ENCODE assay signal across 22 cellular contexts in the genomic region with DNA sequence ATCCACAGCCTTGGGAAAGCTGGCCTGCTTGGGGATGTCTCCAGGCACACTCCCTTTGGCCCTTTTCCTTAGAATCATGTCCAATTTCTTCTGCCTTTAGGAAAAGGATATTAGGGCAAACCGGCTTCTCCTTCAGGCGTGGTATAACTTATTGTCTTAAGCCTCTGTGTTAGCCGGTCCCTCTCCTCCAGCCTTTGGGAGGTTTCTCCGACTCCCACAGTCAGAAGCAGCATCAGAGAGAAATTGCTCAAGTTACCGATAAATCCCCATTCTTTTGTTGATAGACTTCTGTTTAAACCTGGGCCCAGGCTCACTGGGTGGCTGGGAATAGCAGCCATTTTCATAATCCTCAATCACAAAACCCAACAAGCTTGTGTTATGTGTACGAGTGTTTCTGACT.
DNase-seq lines count a peak whose midpoint lies in the region; ATAC-seq, FAIRE-seq and TF ChIP-seq lines count a peak whose summit lies in the region.
"Had no signal": no experiment of that assay in that cellular context is flagged by ENCODE, and none has a peak within 500 bp of the region (broad histone marks: within the 10 kb centered on the region; RNA-seq: fewer than 3 reads in every experiment).

No MANE protein-coding gene starts in this region.

- H3K23ac ChIP-seq in neuronal stem cell (ENCODE audit: low read depth, low read length, poor library complexity): no peak overlapping the region

- no peaks in the 10 kb centered on the region for H3K9me3 ChIP-seq in right cardiac atrium (ENCODE audit: control insufficient read depth, low read length)
- no peaks in the 10 kb centered on the region for H3K9me3 ChIP-seq in neuronal stem cell (replicated peaks in 1 of 2; ENCODE audit: control insufficient read depth in 2 of 2, insufficient read depth in 1 of 2, low read depth in 1 of 2, low read length in 2 of 2)
- H3K9me3 ChIP-seq in pancreas: no peaks in the 10 kb centered on the region
- H3K9me3 ChIP-seq: Peyer's patch, SJSA1 had no signal

- H4K8ac ChIP-seq in neuronal stem cell (ENCODE audit: low read depth, low read length): no peak overlapping the region

- H3K4me2 ChIP-seq in neuronal stem cell (ENCODE audit: insufficient read depth, low read length, poor library complexity, severe bottlenecking): no peak overlapping the region
- H3K4me2 ChIP-seq: KMS-11 had no signal

- 61% methylated on average over 6 of the region's 6 CpGs for WGBS in right cardiac atrium
- WGBS in neuronal stem cell (ENCODE audit: extremely low coverage in 2 of 2, insufficient read length in 2 of 2, insufficient replicate concordance in 1 of 2), 2 donors: no CpG with 5 or more reads among the region's 6 CpGs
- WGBS in pancreas, 2 donors: 82 to 84% methylated on average over 6 of the region's 6 CpGs

- H2BK15ac ChIP-seq in neuronal stem cell (ENCODE audit: low read length): no peak overlapping the region

- H3K9ac ChIP-seq in neuronal stem cell (ENCODE audit: low read depth, low read length, poor library complexity): no peak overlapping the region
- H3K9ac ChIP-seq: KMS-11 had no signal

- ATAC-seq in left ventricle myocardium superior (peak; percentile 33), right cardiac atrium (no peak), pancreas (no peak)
- ATAC-seq: CD8-positive, alpha-beta T cell; GM12878; HCT116 had no signal

- H2BK12ac ChIP-seq in neuronal stem cell (ENCODE audit: low read length): no peak overlapping the region

- no peak for DNase-seq in left ventricle myocardium superior
- DNase-seq in right cardiac atrium: no peak
- DNase-seq in islet precursor cell: peak; percentile 20
- DNase-seq in neuronal stem cell (ENCODE audit: low spot score): no peak
- no peak for DNase-seq in GOT3 (lab: John Stamatoyannopoulos, UW)
- DNase-seq in pancreas: no peak
- DNase-seq in NCI-H1417 treated with DMSO at 0.1 percent for 48 hours (lab: John Stamatoyannopoulos, UW): no peak
- DNase-seq: AML-193; C1 segment of cervical spinal cord; CD8-positive, alpha-beta T cell; DND-41; NCI-H1092 treated with DMSO at 0.1 percent for 48 hours; NCI-H1694; NCI-H2081 treated with DMSO at 0.1 percent for 48 hours; NCI-H446; NCI-H526; Peyer's patch had no signal

- H4K91ac ChIP-seq in neuronal stem cell (ENCODE audit: low read depth, low read length, poor library complexity): no peak overlapping the region

- H2AK5ac ChIP-seq in neuronal stem cell (ENCODE audit: low read depth, low read length): no peak overlapping the region

- no peak for TF ChIP-seq CTCF in pancreas (IDR thresholded peaks at IDR 0.05)

- H3K36me3 ChIP-seq in neuronal stem cell (replicated peaks in 1 of 2; ENCODE audit: control insufficient read depth in 2 of 2, insufficient read depth in 2 of 2, low read length in 2 of 2) (no peaks in the 10 kb centered on the region), pancreas (no peaks in the 10 kb centered on the region)
- H3K36me3 ChIP-seq: Peyer's patch, SJSA1 had no signal

- no peak overlapping the region for H3K4ac ChIP-seq in neuronal stem cell (ENCODE audit: low read length)

- H3K27me3 ChIP-seq in right cardiac atrium (ENCODE audit: control insufficient read depth, insufficient read depth) (no peaks in the 10 kb centered on the region), neuronal stem cell (ENCODE audit: control insufficient read depth in 3 of 3, insufficient read depth in 3 of 3, low read depth in 1 of 3, low read length in 3 of 3) (no peaks in the 10 kb centered on the region), pancreas (no peaks in the 10 kb centered on the region)
- H3K27me3 ChIP-seq: Peyer's patch, SJSA1 had no signal

- H3K4me1 ChIP-seq in right cardiac atrium (ENCODE audit: control insufficient read depth, insufficient read depth, low read length) (peaks cover 2% of the 10 kb centered on the region), neuronal stem cell (ENCODE audit: control insufficient read depth in 2 of 2, insufficient read depth in 1 of 2, low read depth in 1 of 2, low read length in 2 of 2) (peaks cover 4 to 8% of the 10 kb centered on the region in 2 donors), pancreas (no peaks in the 10 kb centered on the region)
- H3K4me1 ChIP-seq: Peyer's patch had no signal

- H3K14ac ChIP-seq in neuronal stem cell (ENCODE audit: low read length): no peak overlapping the region

- no peak overlapping the region for H2BK5ac ChIP-seq in neuronal stem cell (ENCODE audit: low read length)

- no peak overlapping the region for H3K4me3 ChIP-seq in right cardiac atrium (ENCODE audit: low read length)
- no peak overlapping the region for H3K4me3 ChIP-seq in neuronal stem cell (ENCODE audit: low read length in 2 of 2)
- H3K4me3 ChIP-seq in pancreas: no peak overlapping the region
- H3K4me3 ChIP-seq: GM12878, Peyer's patch, SJSA1 had no signal

- H3K27ac ChIP-seq in right cardiac atrium (ENCODE audit: low read length) (no peak overlapping the region), neuronal stem cell (replicated peaks; ENCODE audit: low read length) (no peak overlapping the region), pancreas (no peak overlapping the region)
- H3K27ac ChIP-seq: HL-60, KMS-11, Peyer's patch, SJSA1 had no signal

- H3K79me1 ChIP-seq in neuronal stem cell (ENCODE audit: low read depth, low read length): no peaks in the 10 kb centered on the region

- no peak overlapping the region for H2BK120ac ChIP-seq in neuronal stem cell (ENCODE audit: low read depth, low read length)

- no peak overlapping the region for H3K18ac ChIP-seq in neuronal stem cell (ENCODE audit: low read length)

- peak overlapping the region; percentile 71 for H2AFZ ChIP-seq in neuronal stem cell (ENCODE audit: low read length)

- FAIRE-seq in pancreas (lab: Jason Lieb, UNC): no peak
- FAIRE-seq: GM12878 had no signal

- intact Hi-C loops in left ventricle myocardium superior (cut with micrococcal nuclease) (no loop called here), right cardiac atrium (cut with DNase I) (no loop called here), pancreas (cut with DNase I) (no loop called here)
